ENCODE assay signal across 14 cellular contexts in genomic region chr2:85589166-85589565, GRCh38. TPM values are rescaled to one million over a fixed set of nuclear protein-coding genes. Genes with fewer than 3 reads are reported as not detected.
A peak's percentile ranks its signal among the peaks of the same experiment; 100 is the strongest.
DNase-seq lines count a peak whose midpoint lies in the region; ATAC-seq and TF ChIP-seq lines count a peak whose summit lies in the region.
"Had no signal": no experiment of that assay in that cellular context is flagged by ENCODE, and none has a peak within 500 bp of the region (broad histone marks: within the 10 kb centered on the region; RNA-seq: fewer than 3 reads in every experiment).

No MANE protein-coding gene starts in this region.

- H3K27me3 ChIP-seq in right lobe of liver, result no peaks in the 10 kb centered on the region
- no peaks in the 10 kb centered on the region for H3K27me3 ChIP-seq in thoracic aorta (replicated peaks; ENCODE audit: insufficient read depth)

- DNase-seq in coronary artery (ENCODE audit: low spot score) (no peak), right lobe of liver (no peak), thoracic aorta (ENCODE audit: low spot score) (no peak), left colon (no peak)
- DNase-seq in activated T-helper 1 cell treated with anti-CD3 and anti-CD28 coated beads, Interleukin-12 subunit alpha, Interleukin-12 subunit beta, Interleukin-2, Interleukin-4 antibody, amounts not matched to agents 30 ng/mL and 10 ng/mL and 1 ng/mL, durations not matched to agents 14 hours and 24 hours and 36 hours (ENCODE audit: low spot score), result no peak
- DNase-seq: activated T-cell treated with anti-CD3 and anti-CD28 coated beads, Interleukin-2, amount 50 U/mL, for 1 hour; CD4-positive, CD25-positive, alpha-beta regulatory T cell; H9; mammary epithelial cell; NCI-H2227 treated with DMSO at 0.1 percent for 48 hours; stimulated activated CD4-positive, alpha-beta T cell treated with anti-CD3 and anti-CD28 coated beads, Interleukin-2, amount 100 ng/mL, for 48 hours; stimulated activated naive CD8-positive, alpha-beta T cell treated with anti-CD3 and anti-CD28 coated beads, Interleukin-15, Interleukin-2, amounts not matched to agents 100 U/mL and 50 U/mL, for 24 hours had no signal

- no peaks in the 10 kb centered on the region for H3K27me3 Mint-ChIP-seq in activated T-helper 1 cell treated with anti-CD3 and anti-CD28 coated beads, Interleukin-12 subunit alpha, Interleukin-12 subunit beta, Interleukin-2, Interleukin-4 antibody, amounts not matched to agents 30 ng/mL and 10 ng/mL and 1 ng/mL, durations not matched to agents 14 hours and 24 hours and 36 hours (ENCODE audit: insufficient read depth)
- H3K27me3 Mint-ChIP-seq: CD4-positive, CD25-positive, alpha-beta regulatory T cell had no signal

- H3K9me3 ChIP-seq in right lobe of liver, result no peaks in the 10 kb centered on the region
- no peaks in the 10 kb centered on the region for H3K9me3 ChIP-seq in thoracic aorta

- H3K4me1 ChIP-seq in right lobe of liver (peaks cover 2 to 55% (median 18%) of the 10 kb centered on the region in 4 donors), thoracic aorta (ENCODE audit: control insufficient read depth in 1 of 2, low read depth in 2 of 2) (peaks cover 62 to 87% of the 10 kb centered on the region in 2 donors)

- H3K36me3 Mint-ChIP-seq in activated T-helper 1 cell treated with anti-CD3 and anti-CD28 coated beads, Interleukin-12 subunit alpha, Interleukin-12 subunit beta, Interleukin-2, Interleukin-4 antibody, amounts not matched to agents 30 ng/mL and 10 ng/mL and 1 ng/mL, durations not matched to agents 14 hours and 24 hours and 36 hours (ENCODE audit: low read depth), result peaks cover 3% of the 10 kb centered on the region
- H3K36me3 Mint-ChIP-seq: CD4-positive, CD25-positive, alpha-beta regulatory T cell; WTC11 had no signal

- TF ChIP-seq CTCF in coronary artery (IDR thresholded peaks at IDR 0.05), result no peak
- TF ChIP-seq CTCF in right lobe of liver (IDR thresholded peaks at IDR 0.05), result no peak
- no peak for TF ChIP-seq CTCF in thoracic aorta (IDR thresholded peaks at IDR 0.05)

- H3K4me3 ChIP-seq in coronary artery (no peak overlapping the region), right lobe of liver (no peak overlapping the region), thoracic aorta (no peak overlapping the region)

- no peak overlapping the region for H3K27ac Mint-ChIP-seq in activated T-helper 1 cell treated with anti-CD3 and anti-CD28 coated beads, Interleukin-12 subunit alpha, Interleukin-12 subunit beta, Interleukin-2, Interleukin-4 antibody, amounts not matched to agents 30 ng/mL and 10 ng/mL and 1 ng/mL, durations not matched to agents 14 hours and 24 hours and 36 hours
- H3K27ac Mint-ChIP-seq: H9, WTC11 had no signal

- no peaks in the 10 kb centered on the region for H3K36me3 ChIP-seq in right lobe of liver
- no peaks in the 10 kb centered on the region for H3K36me3 ChIP-seq in thoracic aorta

- H3K27ac ChIP-seq in coronary artery, result peak overlapping the region; percentile 17 to 82
- peak overlapping the region; percentile 48 to 68 (median 65) for H3K27ac ChIP-seq in right lobe of liver
- peak overlapping the region; percentile 80 to 90 for H3K27ac ChIP-seq in thoracic aorta

- no peak for TF ChIP-seq POLR2A in right lobe of liver (IDR thresholded peaks at IDR 0.05)

- H3K4me3 Mint-ChIP-seq in activated T-helper 1 cell treated with anti-CD3 and anti-CD28 coated beads, Interleukin-12 subunit alpha, Interleukin-12 subunit beta, Interleukin-2, Interleukin-4 antibody, amounts not matched to agents 30 ng/mL and 10 ng/mL and 1 ng/mL, durations not matched to agents 14 hours and 24 hours and 36 hours, result no peak overlapping the region
- H3K4me3 Mint-ChIP-seq: H9, WTC11 had no signal

- intact Hi-C loops in right lobe of liver (cut with DNase I), result no loop called here
- intact Hi-C loops in activated T-helper 1 cell treated with anti-CD3 and anti-CD28 coated beads, Interleukin-12 subunit alpha, Interleukin-12 subunit beta, Interleukin-2, Interleukin-4 antibody, amounts not matched to agents 30 ng/mL and 10 ng/mL and 1 ng/mL, durations not matched to agents 14 hours and 24 hours and 36 hours (cut with micrococcal nuclease), result no loop called here
- intact Hi-C loops in left colon (cut with DNase I, micrococcal nuclease), result no loop called here

- WGBS in right lobe of liver (ENCODE audit: insufficient coverage, low coverage, low lambda C conversion rate, missing lambda C conversion rate), result no CpG with 5 or more reads among the region's 4 CpGs

- H3K4me1 Mint-ChIP-seq in activated T-helper 1 cell treated with anti-CD3 and anti-CD28 coated beads, Interleukin-12 subunit alpha, Interleukin-12 subunit beta, Interleukin-2, Interleukin-4 antibody, amounts not matched to agents 30 ng/mL and 10 ng/mL and 1 ng/mL, durations not matched to agents 14 hours and 24 hours and 36 hours (ENCODE audit: low read depth), result peaks cover 34% of the 10 kb centered on the region

- ATAC-seq in right lobe of liver (no peak), thoracic aorta (ENCODE audit: insufficient number of reproducible peaks, low FRiP score, low read depth) (no peak), GM18868 (IDR thresholded peaks at IDR 0.05; ENCODE audit: unreplicated experiment) (no peak), left colon (no peak)
- ATAC-seq: stimulated activated naive CD8-positive, alpha-beta T cell treated with anti-CD3 and anti-CD28 coated beads, Interleukin-15, Interleukin-2, amounts not matched to agents 100 U/mL and 50 U/mL, for 24 hours; WTC11 had no signal

- H3K9me3 Mint-ChIP-seq in activated T-helper 1 cell treated with anti-CD3 and anti-CD28 coated beads, Interleukin-12 subunit alpha, Interleukin-12 subunit beta, Interleukin-2, Interleukin-4 antibody, amounts not matched to agents 30 ng/mL and 10 ng/mL and 1 ng/mL, durations not matched to agents 14 hours and 24 hours and 36 hours, result no peaks in the 10 kb centered on the region
- H3K9me3 Mint-ChIP-seq: H9, WTC11 had no signal

RNA-seq across cellular contexts. Expression of gene VAMP5, which starts 4.9 kb away (rescaled TPM):
- 10 to 100 TPM; 27.2 to 50.1 (median 34.7) TPM for total RNA-seq in right lobe of liver
- 10 to 100 TPM; 27.1 to 42.8 TPM for total RNA-seq in thoracic aorta
- total RNA-seq in activated T-helper 1 cell treated with anti-CD3 and anti-CD28 coated beads, Interleukin-12 subunit alpha, Interleukin-12 subunit beta, Interleukin-2, Interleukin-4 antibody, amounts not matched to agents 30 ng/mL and 10 ng/mL and 1 ng/mL, durations not matched to agents 14 hours and 24 hours and 36 hours, result 31.7 and 40.0 TPM in 2 replicates
- 10 to 100 TPM; 20.1 to 20.4 TPM for total RNA-seq in left colon

RNA-seq across cellular contexts. Expression of gene RNF181, which starts 6.4 kb away (rescaled TPM):
- 100 to 1,000 TPM in 2 of 6 experiments, 10 to 100 TPM in 4; 54.5 to 123 (median 66.6) TPM for total RNA-seq in right lobe of liver
- total RNA-seq in thoracic aorta, result 100 to 1,000 TPM; 107 to 124 TPM
- 111 and 116 TPM in 2 replicates for total RNA-seq in activated T-helper 1 cell treated with anti-CD3 and anti-CD28 coated beads, Interleukin-12 subunit alpha, Interleukin-12 subunit beta, Interleukin-2, Interleukin-4 antibody, amounts not matched to agents 30 ng/mL and 10 ng/mL and 1 ng/mL, durations not matched to agents 14 hours and 24 hours and 36 hours
- total RNA-seq in left colon, result 10 to 100 TPM; 78.8 to 84.2 TPM

RNA-seq across cellular contexts. Expression of gene VAMP8, which starts 11.8 kb away (rescaled TPM):
- total RNA-seq in right lobe of liver (100 to 1,000 TPM in 1 of 6 experiments, 10 to 100 TPM in 5; 59.5 to 107 (median 74.5) TPM), thoracic aorta (10 to 100 TPM; 30.9 to 34.9 TPM), left colon (100 to 1,000 TPM; 268 to 282 TPM)
- total RNA-seq in activated T-helper 1 cell treated with anti-CD3 and anti-CD28 coated beads, Interleukin-12 subunit alpha, Interleukin-12 subunit beta, Interleukin-2, Interleukin-4 antibody, amounts not matched to agents 30 ng/mL and 10 ng/mL and 1 ng/mL, durations not matched to agents 14 hours and 24 hours and 36 hours, result 86.1 and 89.6 TPM in 2 replicates

RNA-seq across cellular contexts. Expression of gene TMEM150A, which starts 13.3 kb away (rescaled TPM):
- 10 to 100 TPM; 20.0 to 26.7 (median 21.9) TPM for total RNA-seq in right lobe of liver
- 10 to 100 TPM; 25.7 to 26.3 TPM for total RNA-seq in thoracic aorta
- total RNA-seq in activated T-helper 1 cell treated with anti-CD3 and anti-CD28 coated beads, Interleukin-12 subunit alpha, Interleukin-12 subunit beta, Interleukin-2, Interleukin-4 antibody, amounts not matched to agents 30 ng/mL and 10 ng/mL and 1 ng/mL, durations not matched to agents 14 hours and 24 hours and 36 hours, result 7.0 and 8.9 TPM in 2 replicates
- total RNA-seq in left colon, result 10 to 100 TPM in 1 of 2 donors, 1 to 10 TPM in 1; 10.0 to 10.8 TPM

RNA-seq across cellular contexts. Expression of gene C2orf68, which starts 22.7 kb away (rescaled TPM):
- total RNA-seq in right lobe of liver (10 to 100 TPM in 5 of 6 experiments, 1 to 10 TPM in 1; 7.6 to 22.7 (median 14.8) TPM), thoracic aorta (10 to 100 TPM; 13.0 to 21.9 TPM), left colon (10 to 100 TPM; 36.1 to 44.7 TPM)
- total RNA-seq in activated T-helper 1 cell treated with anti-CD3 and anti-CD28 coated beads, Interleukin-12 subunit alpha, Interleukin-12 subunit beta, Interleukin-2, Interleukin-4 antibody, amounts not matched to agents 30 ng/mL and 10 ng/mL and 1 ng/mL, durations not matched to agents 14 hours and 24 hours and 36 hours, result 36.3 and 36.7 TPM in 2 replicates
